In the genomic region with DNA sequence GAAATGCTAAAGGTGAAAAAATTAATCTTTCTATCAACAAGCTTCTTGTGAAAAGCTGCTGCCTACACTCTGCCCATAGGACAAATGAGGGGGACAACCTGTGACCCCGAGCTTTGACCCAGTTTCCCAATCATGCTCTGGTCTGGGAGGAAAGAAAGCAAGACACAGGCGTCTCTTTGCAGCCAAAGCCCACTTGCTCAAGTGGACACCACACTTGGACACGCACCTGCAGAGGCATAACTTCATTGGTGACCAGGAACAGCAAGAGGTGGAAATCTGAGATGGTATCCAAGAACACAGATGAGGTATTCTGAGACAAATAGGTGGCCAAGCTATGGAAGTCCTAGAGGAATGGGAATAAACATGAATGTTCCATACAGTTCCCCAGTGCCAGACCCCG, we compare ENCODE assay signal across 12 cellular contexts. TPM values are rescaled to one million over a fixed set of nuclear protein-coding genes. Genes with fewer than 3 reads are reported as not detected.
DNase-seq lines count a peak whose midpoint lies in the region; ATAC-seq and TF ChIP-seq lines count a peak whose summit lies in the region.
"Had no signal": no experiment of that assay in that cellular context is flagged by ENCODE, and none has a peak within 500 bp of the region (broad histone marks: within the 10 kb centered on the region; RNA-seq: fewer than 3 reads in every experiment).

No MANE protein-coding gene starts in this region.

- ATAC-seq in RWPE2 (ENCODE audit: low read depth) (no peak), gastrocnemius medialis (no peak), GM18868 (IDR thresholded peaks at IDR 0.05; ENCODE audit: unreplicated experiment) (no peak), HG02588 (IDR thresholded peaks at IDR 0.05; ENCODE audit: unreplicated experiment) (no peak)
- ATAC-seq: stimulated activated effector memory CD8-positive, alpha-beta T cell treated with anti-CD3 and anti-CD28 coated beads, Interleukin-12 subunit alpha, Interleukin-12 subunit beta, amount 100 ng/mL, for 72 hours had no signal

- H3K27ac ChIP-seq in BLaER1 treated with 17β-estradiol and CSF1 and Interleukin-3, amounts not matched to agents 10 nM and 100 nM: peak overlapping the region in 9 of 11 experiments; percentile 13 to 85 (median 57); a peak in 12 of 22 replicates
- peak overlapping the region; percentile 99 for H3K27ac ChIP-seq in RWPE2 (ENCODE audit: poor library complexity, severe bottlenecking)
- H3K27ac ChIP-seq in gastrocnemius medialis: peak overlapping the region; percentile 39 to 77 (median 50)

- no peak for TF ChIP-seq CTCF in RWPE2 (IDR thresholded peaks at IDR 0.05; ENCODE audit: poor library complexity, severe bottlenecking)
- TF ChIP-seq CTCF in fibroblast of villous mesenchyme (IDR thresholded peaks at IDR 0.05; ENCODE audit: insufficient read depth, low read depth, low read length): no peak
- no peak for TF ChIP-seq CTCF in gastrocnemius medialis (IDR thresholded peaks at IDR 0.05 in 4 of 5, conservative IDR thresholded peaks at IDR 0.05 in 1 of 5)
- no peak for TF ChIP-seq CTCF in type B pancreatic cell (conservative IDR thresholded peaks at IDR 0.05)

- no peak for TF ChIP-seq POLR2A in gastrocnemius medialis (IDR thresholded peaks at IDR 0.05)

- peaks cover 24 to 66% (median 37%) of the 10 kb centered on the region in 10 experiments for H3K4me1 ChIP-seq in BLaER1 treated with 17β-estradiol and CSF1 and Interleukin-3, amounts not matched to agents 10 nM and 100 nM
- peaks cover 36% of the 10 kb centered on the region for H3K4me1 ChIP-seq in RWPE2 (ENCODE audit: insufficient read depth, poor library complexity, severe bottlenecking)
- peaks cover 18% of the 10 kb centered on the region in 2 donors for H3K4me1 ChIP-seq in gastrocnemius medialis

- intact Hi-C loops in gastrocnemius medialis (cut with DNase I; ENCODE audit: low total_unique reads): no loop called here

- peaks cover 4% of the 10 kb centered on the region for H3K36me3 Mint-ChIP-seq in type B pancreatic cell

- in situ Hi-C loops in gastrocnemius medialis (cut with MboI; ENCODE audit: low sequenced_read_pairs in 4 of 4): no loop called here

- H3K27me3 ChIP-seq in BLaER1 treated with 17β-estradiol and CSF1 and Interleukin-3, amounts not matched to agents 10 nM and 100 nM: no peaks in the 10 kb centered on the region
- no peaks in the 10 kb centered on the region for H3K27me3 ChIP-seq in RWPE2 (ENCODE audit: insufficient read depth, poor library complexity, severe bottlenecking)
- no peaks in the 10 kb centered on the region for H3K27me3 ChIP-seq in gastrocnemius medialis
- H3K27me3 ChIP-seq: SJCRH30 had no signal

- no peaks in the 10 kb centered on the region for H3K27me3 Mint-ChIP-seq in type B pancreatic cell
- H3K27me3 Mint-ChIP-seq: activated CD4-positive, alpha-beta T cell treated with anti-CD3 and anti-CD28 coated beads, Interleukin-2, amount 10 ng/mL, durations not matched to agents 7 days and 5 days; activated naive CD8-positive, alpha-beta T cell had no signal

- peaks cover 95 to 100% (median 99%) of the 10 kb centered on the region in 11 experiments for H3K36me3 ChIP-seq in BLaER1 treated with 17β-estradiol and CSF1 and Interleukin-3, amounts not matched to agents 10 nM and 100 nM
- H3K36me3 ChIP-seq in RWPE2 (ENCODE audit: low read depth): peaks cover 92% of the 10 kb centered on the region
- peaks cover 2 to 82% of the 10 kb centered on the region in 2 donors for H3K36me3 ChIP-seq in gastrocnemius medialis

- no peaks in the 10 kb centered on the region for H3K9me3 Mint-ChIP-seq in type B pancreatic cell
- H3K9me3 Mint-ChIP-seq: activated CD4-positive, alpha-beta T cell treated with anti-CD3 and anti-CD28 coated beads, Interleukin-2, amount 10 ng/mL, durations not matched to agents 7 days and 5 days; stimulated activated effector memory CD8-positive, alpha-beta T cell treated with anti-CD3 and anti-CD28 coated beads, Interleukin-12 subunit alpha, Interleukin-12 subunit beta, amount 100 ng/mL, for 72 hours had no signal

- peaks cover 29 to 72% (median 66%) of the 10 kb centered on the region in 11 experiments; a peak in 20 of 22 replicates for H4K20me1 ChIP-seq in BLaER1 treated with 17β-estradiol and CSF1 and Interleukin-3, amounts not matched to agents 10 nM and 100 nM

- no peak overlapping the region for H3K4me3 Mint-ChIP-seq in type B pancreatic cell
- H3K4me3 Mint-ChIP-seq: activated CD4-positive, alpha-beta T cell treated with anti-CD3 and anti-CD28 coated beads, Interleukin-2, amount 10 ng/mL, durations not matched to agents 7 days and 5 days; activated naive CD8-positive, alpha-beta T cell; stimulated activated effector memory CD8-positive, alpha-beta T cell treated with anti-CD3 and anti-CD28 coated beads, Interleukin-12 subunit alpha, Interleukin-12 subunit beta, amount 100 ng/mL, for 72 hours had no signal

- H3K9me3 ChIP-seq in BLaER1 treated with 17β-estradiol and CSF1 and Interleukin-3, amounts not matched to agents 10 nM and 100 nM (replicated peaks in 1 of 11): no peaks in the 10 kb centered on the region
- no peaks in the 10 kb centered on the region for H3K9me3 ChIP-seq in RWPE2 (ENCODE audit: severe bottlenecking)
- no peaks in the 10 kb centered on the region for H3K9me3 ChIP-seq in gastrocnemius medialis
- H3K9me3 ChIP-seq: SJCRH30 had no signal

- H3K4me3 ChIP-seq in BLaER1 treated with 17β-estradiol and CSF1 and Interleukin-3, amounts not matched to agents 10 nM and 100 nM: no peak overlapping the region; a peak in 1 of 20 replicates
- no peak overlapping the region for H3K4me3 ChIP-seq in RWPE2 (ENCODE audit: severe bottlenecking)
- peak overlapping the region; percentile 36 for H3K4me3 ChIP-seq in fibroblast of villous mesenchyme (ENCODE audit: low read depth, low read length)
- no peak overlapping the region for H3K4me3 ChIP-seq in gastrocnemius medialis
- H3K4me3 ChIP-seq: SJCRH30 had no signal

- H3K4me1 Mint-ChIP-seq in type B pancreatic cell (ENCODE audit: unreplicated experiment): no peaks in the 10 kb centered on the region
- H3K4me1 Mint-ChIP-seq: stimulated activated effector memory CD8-positive, alpha-beta T cell treated with anti-CD3 and anti-CD28 coated beads, Interleukin-12 subunit alpha, Interleukin-12 subunit beta, amount 100 ng/mL, for 72 hours had no signal

- H3K9ac ChIP-seq in BLaER1 treated with 17β-estradiol and CSF1 and Interleukin-3, amounts not matched to agents 10 nM and 100 nM: peak overlapping the region; percentile 12 to 66 (median 49); a peak in 18 of 22 replicates

- peak overlapping the region; percentile 52 to 87 (median 68) for H3K4me2 ChIP-seq in BLaER1 treated with 17β-estradiol and CSF1 and Interleukin-3, amounts not matched to agents 10 nM and 100 nM

- DNase-seq in RWPE2 (ENCODE audit: low spot score): no peak
- DNase-seq in fibroblast of villous mesenchyme (ENCODE audit: low read depth): no peak
- DNase-seq in gastrocnemius medialis: no peak
- DNase-seq in activated T-cell treated with anti-CD3 and anti-CD28 coated beads for 4 hours: no peak
- DNase-seq in type B pancreatic cell (ENCODE audit: extremely low spot score, unreplicated experiment): no peak
- DNase-seq: activated CD4-positive, alpha-beta T cell treated with anti-CD3 and anti-CD28 coated beads, Interleukin-2, amount 10 ng/mL, durations not matched to agents 7 days and 5 days had no signal

- H3K27ac Mint-ChIP-seq in type B pancreatic cell: no peak overlapping the region
- H3K27ac Mint-ChIP-seq: activated naive CD8-positive, alpha-beta T cell; stimulated activated effector memory CD8-positive, alpha-beta T cell treated with anti-CD3 and anti-CD28 coated beads, Interleukin-12 subunit alpha, Interleukin-12 subunit beta, amount 100 ng/mL, for 72 hours had no signal

RNA-seq across cellular contexts. Expression of a gene that starts 15.0 kb away (rescaled TPM):
- 27.6 and 40.3 TPM in 2 replicates for total RNA-seq in fibroblast of villous mesenchyme
- total RNA-seq in gastrocnemius medialis: 10 to 100 TPM; 14.4 to 27.9 (median 15.6) TPM
- 33.5 and 44.7 TPM in 2 replicates for total RNA-seq in type B pancreatic cell (ENCODE audit: low replicate concordance)

RNA-seq across cellular contexts. Expression of a gene that starts 39.0 kb away (rescaled TPM):
- 1.7 and 3.5 TPM in 2 replicates for total RNA-seq in fibroblast of villous mesenchyme
- total RNA-seq in gastrocnemius medialis: under 1 TPM in 2 of 4 donors, not detected in 2; 0.20 to 0.46 TPM
- total RNA-seq in type B pancreatic cell (ENCODE audit: low replicate concordance): 3.6 and 3.8 TPM in 2 replicates

RNA-seq across cellular contexts. Expression of a gene that starts 54.6 kb away (rescaled TPM):
- total RNA-seq in fibroblast of villous mesenchyme: 10,242 and 13,686 TPM in 2 replicates
- 100 to 1,000 TPM; 322 to 934 (median 415) TPM for total RNA-seq in gastrocnemius medialis
- 3,089 and 3,451 TPM in 2 replicates for total RNA-seq in type B pancreatic cell (ENCODE audit: low replicate concordance)
